ENCODE assay signal across 16 cellular contexts in genomic region chr15:48609486-48609885, GRCh38. TPM values are rescaled to one million over a fixed set of nuclear protein-coding genes. Genes with fewer than 3 reads are reported as not detected.
DNase-seq lines count a peak whose midpoint lies in the region; ATAC-seq and TF ChIP-seq lines count a peak whose summit lies in the region.
"Had no signal": no experiment of that assay in that cellular context is flagged by ENCODE, and none has a peak within 500 bp of the region (broad histone marks: within the 10 kb centered on the region; RNA-seq: fewer than 3 reads in every experiment).

No MANE protein-coding gene starts in this region.

- no peak overlapping the region for H2BK15ac ChIP-seq in mesenchymal stem cell (ENCODE audit: low read depth, poor library complexity, severe bottlenecking)

- H4K8ac ChIP-seq in mesenchymal stem cell (ENCODE audit: low read length), result no peak overlapping the region

- no peak overlapping the region for H3K23ac ChIP-seq in mesenchymal stem cell (ENCODE audit: low read length in 2 of 2)

- no peak overlapping the region for H2BK12ac ChIP-seq in mesenchymal stem cell (ENCODE audit: low read length in 2 of 2)

- no peak overlapping the region for H3K4me3 Mint-ChIP-seq in CD4-positive, alpha-beta T cell
- H3K4me3 Mint-ChIP-seq: B cell, IgD-negative memory B cell had no signal

- peak; percentile 49; the same call in 2 of the 3 replicates for ATAC-seq in SK-N-SH treated with all-trans-retinoic acid at 6 μM for 48 hours
- ATAC-seq in CD4-positive, alpha-beta T cell (ENCODE audit: poor library complexity), result no peak
- ATAC-seq: HCT116 had no signal

- no peak for TF ChIP-seq POLR2A in Peyer's patch (IDR thresholded peaks at IDR 0.05)

- H3K9me3 ChIP-seq in GM23248 (ENCODE audit: low read depth), result no peaks in the 10 kb centered on the region
- H3K9me3 ChIP-seq in mesenchymal stem cell (ENCODE audit: control insufficient read depth, low read length), result no peaks in the 10 kb centered on the region
- no peaks in the 10 kb centered on the region for H3K9me3 ChIP-seq in Peyer's patch
- no peaks in the 10 kb centered on the region for H3K9me3 ChIP-seq in CD4-positive, alpha-beta T cell (ENCODE audit: control insufficient read depth, low read length)
- H3K9me3 ChIP-seq: SJCRH30 had no signal

- no peak overlapping the region for H3K18ac ChIP-seq in mesenchymal stem cell (ENCODE audit: low read depth in 1 of 2, low read length in 2 of 2)

- H4K20me1 ChIP-seq in GM23248 (ENCODE audit: insufficient read depth), result peaks cover 8% of the 10 kb centered on the region; the same call in 1 of the 2 replicates

- H3K27me3 ChIP-seq in GM23248 (replicated peaks; ENCODE audit: insufficient read depth), result no peaks in the 10 kb centered on the region
- no peaks in the 10 kb centered on the region for H3K27me3 ChIP-seq in mesenchymal stem cell (ENCODE audit: control insufficient read depth in 1 of 2, insufficient read depth in 1 of 2, low read length in 2 of 2)
- no peaks in the 10 kb centered on the region for H3K27me3 ChIP-seq in Peyer's patch
- no peaks in the 10 kb centered on the region for H3K27me3 ChIP-seq in CD4-positive, alpha-beta T cell (ENCODE audit: control insufficient read depth, insufficient read depth, low read length)
- H3K27me3 ChIP-seq: SJCRH30 had no signal

- no peak overlapping the region for H3K4me2 ChIP-seq in GM23248 (ENCODE audit: unreplicated experiment)
- H3K4me2 ChIP-seq in mesenchymal stem cell (ENCODE audit: low read length, poor library complexity, severe bottlenecking), result no peak overlapping the region

- CTCF ChIA-PET in CD4-positive, alpha-beta T cell (lab: Charles Lee), result no interaction called here

- H3K9me2 ChIP-seq in GM23248 (ENCODE audit: insufficient read depth), result no peaks in the 10 kb centered on the region

- no peak overlapping the region for H2BK120ac ChIP-seq in mesenchymal stem cell (ENCODE audit: low read depth, low read length)

- H2AK5ac ChIP-seq in mesenchymal stem cell (ENCODE audit: low read length, severe bottlenecking), result no peak overlapping the region

- H3K36me3 ChIP-seq in GM23248 (ENCODE audit: low read depth), result peaks cover 85% of the 10 kb centered on the region
- peaks cover 21 to 86% of the 10 kb centered on the region in 2 experiments for H3K36me3 ChIP-seq in mesenchymal stem cell (ENCODE audit: control insufficient read depth in 1 of 2, insufficient read depth in 2 of 2, low read depth in 1 of 2, low read length in 2 of 2)
- H3K36me3 ChIP-seq in Peyer's patch, result no peaks in the 10 kb centered on the region

- peaks cover 98% of the 10 kb centered on the region for H3K79me2 ChIP-seq in GM23248 (ENCODE audit: insufficient read depth)

- H3K9ac ChIP-seq in GM23248 (no peak overlapping the region), mesenchymal stem cell (ENCODE audit: low read length) (peak overlapping the region; percentile 28)

- H3K4me3 ChIP-seq in AG10803 (ENCODE audit: low read length) (no peak overlapping the region), GM23248 (no peak overlapping the region), mesenchymal stem cell (ENCODE audit: insufficient read depth in 1 of 2, low read depth in 1 of 2, low read length in 2 of 2) (no peak overlapping the region), Peyer's patch (no peak overlapping the region)
- H3K4me3 ChIP-seq: SJCRH30 had no signal

- H3K36me3 Mint-ChIP-seq in CD4-positive, alpha-beta T cell (ENCODE audit: low read depth), result no peaks in the 10 kb centered on the region
- H3K36me3 Mint-ChIP-seq: IgD-negative memory B cell had no signal

- 40 to 43% methylated on average over 3 of the region's 3 CpGs for WGBS in GM23248 (ENCODE audit: low coverage in 1 of 2, low lambda C conversion rate in 2 of 2, missing lambda C conversion rate in 2 of 2), 2 experiments
- WGBS in mesenchymal stem cell, result 85% methylated on average over 3 of the region's 3 CpGs

- no peak overlapping the region for H2BK5ac ChIP-seq in mesenchymal stem cell (ENCODE audit: low read depth, low read length, poor library complexity, severe bottlenecking)

- H3K27ac ChIP-seq in GM23248, result peak overlapping the region; percentile 34; the same call in 1 of the 2 replicates
- H3K27ac ChIP-seq in mesenchymal stem cell (ENCODE audit: low read length, poor library complexity, severe bottlenecking), result no peak overlapping the region
- no peak overlapping the region for H3K27ac ChIP-seq in Peyer's patch
- H3K27ac ChIP-seq in CD4-positive, alpha-beta T cell (ENCODE audit: low read depth, low read length), result no peak overlapping the region
- H3K27ac ChIP-seq: SJCRH30 had no signal

- no peak for TF ChIP-seq CTCF in AG10803 (conservative IDR thresholded peaks at IDR 0.05; ENCODE audit: low read length)
- TF ChIP-seq CTCF in Peyer's patch (IDR thresholded peaks at IDR 0.05), result no peak
- no peak for TF ChIP-seq CTCF in CD4-positive, alpha-beta T cell (IDR thresholded peaks at IDR 0.05)

- POLR2A ChIA-PET in CD4-positive, alpha-beta T cell (lab: Charles Lee), result no interaction called here

- H3K14ac ChIP-seq in mesenchymal stem cell (ENCODE audit: low read length in 2 of 2), result no peak overlapping the region

- no peak overlapping the region for H4K91ac ChIP-seq in mesenchymal stem cell (ENCODE audit: low read length)

- DNase-seq in AG10803 (ENCODE audit: low read depth) (peak; percentile 50), GM23248 (no peak), mesenchymal stem cell (no peak), NCI-H510A (lab: John Stamatoyannopoulos, UW) (no peak), Peyer's patch (no peak)
- DNase-seq in CD4-positive, alpha-beta T cell, result no peak
- DNase-seq in activated CD4-positive, alpha-beta T cell treated with anti-CD3 and anti-CD28 coated beads, Interleukin-2, amount 50 U/mL, for 4 hours, result no peak
- DNase-seq: GOT3, NCI-H1417 treated with DMSO at 0.1 percent for 48 hours, NCI-H187, NCI-H748 treated with DMSO at 0.1 percent for 48 hours, SJCRH30 had no signal

- no peaks in the 10 kb centered on the region for H3K27me3 Mint-ChIP-seq in CD4-positive, alpha-beta T cell
- H3K27me3 Mint-ChIP-seq: B cell, IgD-negative memory B cell had no signal

- in situ Hi-C loops in GM23248 (cut with MboI), result no loop called here

- peaks cover 94% of the 10 kb centered on the region for H3F3A ChIP-seq in GM23248 (ENCODE audit: insufficient read depth)

- intact Hi-C loops in CD4-positive, alpha-beta T cell (cut with DNase I, micrococcal nuclease), result no loop called here

- H3K4me1 ChIP-seq in GM23248 (ENCODE audit: insufficient read depth), result peaks cover 48% of the 10 kb centered on the region
- no peaks in the 10 kb centered on the region for H3K4me1 ChIP-seq in mesenchymal stem cell (ENCODE audit: control insufficient read depth, insufficient read depth, low read depth, low read length)
- no peaks in the 10 kb centered on the region for H3K4me1 ChIP-seq in Peyer's patch
- H3K4me1 ChIP-seq: SJCRH30 had no signal

- H3K9me3 Mint-ChIP-seq in CD4-positive, alpha-beta T cell, result no peaks in the 10 kb centered on the region
- H3K9me3 Mint-ChIP-seq: IgD-negative memory B cell had no signal

- H2AFZ ChIP-seq in GM23248 (no peak overlapping the region), mesenchymal stem cell (ENCODE audit: low read depth, low read length) (no peak overlapping the region)

- no peaks in the 10 kb centered on the region for H3K4me1 Mint-ChIP-seq in CD4-positive, alpha-beta T cell (ENCODE audit: low read depth)
- H3K4me1 Mint-ChIP-seq: B cell, IgD-negative memory B cell had no signal

- no peak overlapping the region for H3K27ac Mint-ChIP-seq in CD4-positive, alpha-beta T cell
- H3K27ac Mint-ChIP-seq: B cell, IgD-negative memory B cell had no signal

- H3K4ac ChIP-seq in mesenchymal stem cell (ENCODE audit: low read depth in 1 of 2, low read length in 2 of 2), result no peak overlapping the region

- H3K79me1 ChIP-seq in mesenchymal stem cell (replicated peaks; ENCODE audit: low read length, poor library complexity, severe bottlenecking), result peaks cover 16% of the 10 kb centered on the region

TF ChIP-seq in SK-N-SH treated with all-trans-retinoic acid at 6 μM for 48 hours, 23 proteins besides CTCF, POLR2A, EP300 and RAD21 (continues in another document):
- TF ChIP-seq OSR1 (CRISPR knock-in tag; IDR thresholded peaks at IDR 0.05) (no peak), ZFP30 (CRISPR knock-in tag; IDR thresholded peaks at IDR 0.05) (no peak), ZNF8 (CRISPR knock-in tag; IDR thresholded peaks at IDR 0.05) (no peak), ZNF70 (CRISPR knock-in tag; IDR thresholded peaks at IDR 0.05) (no peak), RARB (CRISPR knock-in tag; IDR thresholded peaks at IDR 0.05) (no peak), TSHZ2 (CRISPR knock-in tag; IDR thresholded peaks at IDR 0.05) (no peak)

RNA-seq across cellular contexts. Expression of gene FBN1, which starts 36.0 kb away (rescaled TPM):
- 1,478 and 1,559 TPM in 2 replicates for total RNA-seq in GM23248 (2014; rRNA removed; shearing (Covaris generic))
- polyA plus RNA-seq in GM23248 (2016; fragmentation: Nextera tagmentation; extraction: Ambion mirVana), result 346 and 374 TPM in 2 replicates
- 170 TPM for polyA plus RNA-seq in mesenchymal stem cell (2013, experiment 1 of 2)
- polyA plus RNA-seq in mesenchymal stem cell (2013, experiment 2 of 2), result 151 TPM
- total RNA-seq in Peyer's patch, result 100 to 1,000 TPM in 1 of 4 donors, 10 to 100 TPM in 3; 21.4 to 257 (median 60.9) TPM
- under 1 TPM; 0.11 to 0.25 TPM for total RNA-seq in CD4-positive, alpha-beta T cell
- polyA plus RNA-seq: IgD-negative memory B cell had no signal

Comparison
In these comparisons a context has a peak if more than half of its experiments do, and no peak if none do; other contexts are left out.
1. RNA of gene FBN1, which starts 36.0 kb away (total RNA-seq): 1,478 to 1,559 TPM in GM23248 and 21.4 to 257 TPM in Peyer's patch; 0.11 to 0.25 TPM in CD4-positive, alpha-beta T cell; every median in the first group is over 10 times any median in the second.